ENCODE assay signal across 8 cellular contexts in genomic region chr19:7829162-7829520, GRCh38. TPM values are rescaled to one million over a fixed set of nuclear protein-coding genes. Genes with fewer than 3 reads are reported as not detected.
DNase-seq lines count a peak whose midpoint lies in the region; ATAC-seq and TF ChIP-seq lines count a peak whose summit lies in the region.

No MANE protein-coding gene starts in this region.

- no peaks in the 10 kb centered on the region for H3K9me3 Mint-ChIP-seq in CD4-positive, alpha-beta T cell
- H3K9me3 Mint-ChIP-seq in osteocyte (ENCODE audit: unreplicated experiment): no peaks in the 10 kb centered on the region

- no peak for ATAC-seq in CD4-positive, alpha-beta T cell (ENCODE audit: poor library complexity)
- ATAC-seq in HG02642 (IDR thresholded peaks at IDR 0.05; ENCODE audit: poor library complexity, unreplicated experiment) (no peak), HG02571 (IDR thresholded peaks at IDR 0.05; ENCODE audit: unreplicated experiment) (no peak), GM18861 (IDR thresholded peaks at IDR 0.05; ENCODE audit: unreplicated experiment) (no peak)

- no peaks in the 10 kb centered on the region for H3F3A ChIP-seq in OCI-LY1 (ENCODE audit: insufficient read depth, low read length)

- H3K27ac Mint-ChIP-seq in CD4-positive, alpha-beta T cell: peak overlapping the region; percentile 64
- H3K27ac Mint-ChIP-seq in osteocyte (ENCODE audit: unreplicated experiment): peak overlapping the region; percentile 25

- POLR2A ChIA-PET in CD4-positive, alpha-beta T cell (lab: Charles Lee): interaction anchor here (0.6 to 1.1 kb wide), 3 partner anchors 91 to 760 kb away, joined by 3 read pairs; partner anchors contain the start of genes SNAPC2 and ZNF557

- peaks cover 14% of the 10 kb centered on the region for H3K4me1 ChIP-seq in OCI-LY1 (ENCODE audit: insufficient read depth, low read length, severe bottlenecking)
- H3K4me1 ChIP-seq in endocrine pancreas (ENCODE audit: control insufficient read depth, insufficient read depth, low read length): no peaks in the 10 kb centered on the region

- no peak overlapping the region for H3K27ac ChIP-seq in CD4-positive, alpha-beta T cell (ENCODE audit: low read depth, low read length)
- H3K27ac ChIP-seq in OCI-LY1 (ENCODE audit: low read depth, low read length, poor library complexity, severe bottlenecking): no peak overlapping the region

- H3K9ac ChIP-seq in OCI-LY1 (ENCODE audit: low read length) (no peak overlapping the region), endocrine pancreas (ENCODE audit: control insufficient read depth, insufficient read depth, low read length) (peak overlapping the region; percentile 10)

- no peak for DNase-seq in CD4-positive, alpha-beta T cell
- DNase-seq in osteocyte (ENCODE audit: extremely low spot score, unreplicated experiment) (no peak), T-helper 9 cell (no peak)

- CTCF ChIA-PET in CD4-positive, alpha-beta T cell (lab: Charles Lee): interaction anchor here (0.9 to 1.8 kb wide), 4 partner anchors 30 to 115 kb away, joined by 3 to 6 read pairs (median 4); no protein-coding TSS in a partner anchor

- H3K36me3 ChIP-seq in OCI-LY1 (ENCODE audit: insufficient read depth, low read length): no peaks in the 10 kb centered on the region
- no peaks in the 10 kb centered on the region for H3K36me3 ChIP-seq in endocrine pancreas (ENCODE audit: control insufficient read depth, insufficient read depth, low read length)

- no peaks in the 10 kb centered on the region for H4K20me1 ChIP-seq in OCI-LY1 (ENCODE audit: insufficient read depth, low read length)

- peak overlapping the region; percentile 69 for H3K4me3 ChIP-seq in OCI-LY1 (ENCODE audit: low read depth, low read length, poor library complexity, severe bottlenecking)
- H3K4me3 ChIP-seq in endocrine pancreas (ENCODE audit: control insufficient read depth, insufficient read depth, low read length): no peak overlapping the region

- H3K79me2 ChIP-seq in OCI-LY1 (ENCODE audit: insufficient read depth, low read length): no peaks in the 10 kb centered on the region

- no peak for TF ChIP-seq CTCF in CD4-positive, alpha-beta T cell (IDR thresholded peaks at IDR 0.05)
- TF ChIP-seq CTCF in OCI-LY1 (IDR thresholded peaks at IDR 0.05; ENCODE audit: low read length) (no peak), osteocyte (IDR thresholded peaks at IDR 0.05) (no peak)

- no peak overlapping the region; the same call in 1 of the 2 replicates for H2AFZ ChIP-seq in OCI-LY1 (ENCODE audit: low read length)

- H3K4me3 Mint-ChIP-seq in CD4-positive, alpha-beta T cell: peak overlapping the region; percentile 80
- H3K4me3 Mint-ChIP-seq in osteocyte (ENCODE audit: unreplicated experiment): peak overlapping the region; percentile 73

- H3K9me2 ChIP-seq in OCI-LY1 (ENCODE audit: low read depth, low read length): no peaks in the 10 kb centered on the region

- H3K36me3 Mint-ChIP-seq in CD4-positive, alpha-beta T cell (ENCODE audit: low read depth): no peaks in the 10 kb centered on the region
- H3K36me3 Mint-ChIP-seq in osteocyte (ENCODE audit: unreplicated experiment): no peaks in the 10 kb centered on the region

- no peaks in the 10 kb centered on the region for H3K9me3 ChIP-seq in CD4-positive, alpha-beta T cell (ENCODE audit: control insufficient read depth, low read length)
- H3K9me3 ChIP-seq in OCI-LY1 (ENCODE audit: low read length): no peaks in the 10 kb centered on the region
- H3K9me3 ChIP-seq in endocrine pancreas (ENCODE audit: control insufficient read depth, low read length): no peaks in the 10 kb centered on the region

- H3K4me1 Mint-ChIP-seq in CD4-positive, alpha-beta T cell (ENCODE audit: low read depth): peaks cover 11% of the 10 kb centered on the region
- peaks cover 30% of the 10 kb centered on the region for H3K4me1 Mint-ChIP-seq in osteocyte (ENCODE audit: unreplicated experiment)

- H3K27me3 Mint-ChIP-seq in CD4-positive, alpha-beta T cell: no peaks in the 10 kb centered on the region
- peaks cover 16% of the 10 kb centered on the region for H3K27me3 Mint-ChIP-seq in osteocyte (ENCODE audit: unreplicated experiment)

- intact Hi-C loops in CD4-positive, alpha-beta T cell (cut with DNase I, micrococcal nuclease): loop anchor here in 1 of 2 experiments (1.0 kb wide), 1 partner anchor 177 kb away; no protein-coding TSS in a partner anchor

- no peaks in the 10 kb centered on the region for H3K27me3 ChIP-seq in CD4-positive, alpha-beta T cell (ENCODE audit: control insufficient read depth, insufficient read depth, low read length)
- H3K27me3 ChIP-seq in OCI-LY1 (ENCODE audit: insufficient read depth, low read length): no peaks in the 10 kb centered on the region
- no peaks in the 10 kb centered on the region for H3K27me3 ChIP-seq in endocrine pancreas (ENCODE audit: control insufficient read depth, insufficient read depth, low read length)

- peak overlapping the region; percentile 55 for H3K4me2 ChIP-seq in OCI-LY1 (ENCODE audit: low read length)

RNA-seq across cellular contexts. Expression of gene EVI5L, which starts 0.9 kb away (rescaled TPM):
- 1 to 10 TPM; 5.2 to 6.0 TPM for total RNA-seq in CD4-positive, alpha-beta T cell
- total RNA-seq in osteocyte: 27.3 and 27.6 TPM in 2 replicates

RNA-seq across cellular contexts. Expression of gene PRR36, which starts 45.0 kb away (rescaled TPM):
- under 1 TPM; 0.25 to 0.30 TPM for total RNA-seq in CD4-positive, alpha-beta T cell
- 0.24 and 0.51 TPM in 2 replicates for total RNA-seq in osteocyte

RNA-seq across cellular contexts. Expression of gene LRRC8E, which starts 59.2 kb away (rescaled TPM):
- not detected for total RNA-seq in CD4-positive, alpha-beta T cell
- 3.3 and 3.5 TPM in 2 replicates for total RNA-seq in osteocyte
